21 cellular contexts compared by ENCODE assay signal in genomic region chr4:169846396-169846795, GRCh38.
"Had no signal": no experiment of that assay in that cellular context is flagged by ENCODE, and none has a peak within 500 bp of the region (broad histone marks: within the 10 kb centered on the region; RNA-seq: fewer than 3 reads in every experiment).

No MANE protein-coding gene starts in this region.

- ATAC-seq: activated T-helper 17 cell treated with anti-CD3 and anti-CD28 coated beads, Interleukin-2, amount 50 U/mL, for 72 hours had no signal

- H3K9ac ChIP-seq: SK-N-SH had no signal

- H3K27ac ChIP-seq: VCaP had no signal

- DNase-seq: activated CD4-positive, alpha-beta memory T cell treated with anti-CD3 and anti-CD28 coated beads, Interleukin-2, amount 10 ng/mL, durations not matched to agents 7 days and 5 days; activated CD4-positive, alpha-beta T cell treated with anti-CD3 and anti-CD28 coated beads, Interleukin-2, amount 50 U/mL, for 1 hour; activated CD4-positive, CD25-positive, alpha-beta regulatory T cell; activated gamma-delta T cell; activated naive CD4-positive, alpha-beta T cell treated with anti-CD3 and anti-CD28 coated beads for 36 hours; activated T-cell treated with anti-CD3 and anti-CD28 coated beads for 4 hours; activated T-cell treated with anti-CD3 and anti-CD28 coated beads, Interleukin-2, amount 50 U/mL, for 48 hours; Karpas-422; MM.1S; NCI-H1105; NCI-H1436; NCI-H1694 treated with DMSO at 0.1 percent for 48 hours; NCI-H2029 treated with DMSO at 0.1 percent for 48 hours; NCI-H345; NCI-H510A; NCI-H526 treated with DMSO at 0.1 percent for 48 hours; NCI-H82; SK-N-SH; T-helper 1 cell had no signal

- H3K9me3 ChIP-seq: SK-N-SH had no signal

- H3K4me2 ChIP-seq: SK-N-SH had no signal
